In the genomic region with DNA sequence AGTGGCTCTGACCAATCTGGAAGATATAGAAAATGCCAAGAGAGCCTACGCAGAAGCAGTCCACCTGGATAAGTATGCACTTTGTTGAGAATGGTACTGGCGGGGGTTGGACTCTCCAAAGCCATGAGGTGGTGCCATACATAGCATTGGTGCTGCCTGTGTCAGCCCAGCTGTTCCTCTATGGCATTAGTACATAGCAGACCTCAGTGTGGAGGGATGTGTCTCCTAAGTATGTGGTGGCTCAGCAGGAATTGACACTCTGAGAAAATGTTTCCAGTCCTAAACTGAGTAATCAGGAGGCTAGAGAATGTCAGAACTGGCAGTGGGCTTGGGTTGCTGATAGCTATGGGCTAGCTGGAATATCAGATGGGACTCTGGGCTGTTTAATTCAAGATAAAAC, we compare ENCODE assay signal across 1 cellular context.
TF ChIP-seq lines count a peak whose summit lies in the region.

No MANE protein-coding gene starts in this region.

TF ChIP-seq in SK-N-SH, 30 proteins besides CTCF, POLR2A, EP300 and RAD21 (continued from another document):
- TF ChIP-seq, protein P1, sequence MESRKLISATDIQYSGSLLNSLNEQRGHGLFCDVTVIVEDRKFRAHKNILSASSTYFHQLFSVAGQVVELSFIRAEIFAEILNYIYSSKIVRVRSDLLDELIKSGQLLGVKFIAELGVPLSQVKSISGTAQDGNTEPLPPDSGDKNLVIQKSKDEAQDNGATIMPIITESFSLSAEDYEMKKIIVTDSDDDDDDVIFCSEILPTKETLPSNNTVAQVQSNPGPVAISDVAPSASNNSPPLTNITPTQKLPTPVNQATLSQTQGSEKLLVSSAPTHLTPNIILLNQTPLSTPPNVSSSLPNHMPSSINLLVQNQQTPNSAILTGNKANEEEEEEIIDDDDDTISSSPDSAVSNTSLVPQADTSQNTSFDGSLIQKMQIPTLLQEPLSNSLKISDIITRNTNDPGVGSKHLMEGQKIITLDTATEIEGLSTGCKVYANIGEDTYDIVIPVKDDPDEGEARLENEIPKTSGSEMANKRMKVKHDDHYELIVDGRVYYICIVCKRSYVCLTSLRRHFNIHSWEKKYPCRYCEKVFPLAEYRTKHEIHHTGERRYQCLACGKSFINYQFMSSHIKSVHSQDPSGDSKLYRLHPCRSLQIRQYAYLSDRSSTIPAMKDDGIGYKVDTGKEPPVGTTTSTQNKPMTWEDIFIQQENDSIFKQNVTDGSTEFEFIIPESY (IDR thresholded peaks at IDR 0.05; ENCODE audit: borderline replicate concordance, low read depth) = no peak
- TF ChIP-seq, protein P2, sequence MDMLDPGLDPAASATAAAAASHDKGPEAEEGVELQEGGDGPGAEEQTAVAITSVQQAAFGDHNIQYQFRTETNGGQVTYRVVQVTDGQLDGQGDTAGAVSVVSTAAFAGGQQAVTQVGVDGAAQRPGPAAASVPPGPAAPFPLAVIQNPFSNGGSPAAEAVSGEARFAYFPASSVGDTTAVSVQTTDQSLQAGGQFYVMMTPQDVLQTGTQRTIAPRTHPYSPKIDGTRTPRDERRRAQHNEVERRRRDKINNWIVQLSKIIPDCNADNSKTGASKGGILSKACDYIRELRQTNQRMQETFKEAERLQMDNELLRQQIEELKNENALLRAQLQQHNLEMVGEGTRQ (IDR thresholded peaks at IDR 0.05; ENCODE audit: borderline replicate concordance, low read depth, low read length) = no peak
- no peak for TF ChIP-seq ELF1 (IDR thresholded peaks at IDR 0.05)
